Comparison of ENCODE assay signal across 1 cellular context in the genomic region with DNA sequence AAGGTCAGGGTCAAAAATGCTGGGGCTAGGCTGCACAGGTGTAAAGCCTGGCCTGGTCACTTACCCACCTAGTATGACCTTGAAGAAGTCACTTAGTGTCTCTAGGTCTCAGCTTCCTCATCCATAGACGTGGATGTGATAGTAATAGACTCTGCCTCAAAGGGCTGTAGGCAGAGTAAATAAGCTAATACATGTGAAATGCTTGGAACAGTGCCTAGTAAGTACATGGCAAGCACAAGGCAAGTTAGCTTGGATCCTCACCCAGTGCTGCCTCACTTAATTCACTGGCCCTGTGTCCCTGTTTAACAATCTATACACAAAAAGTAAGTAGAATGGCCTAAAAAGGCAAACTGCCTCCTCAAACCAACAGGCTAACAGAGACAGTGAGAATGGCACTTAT.
TF ChIP-seq lines count a peak whose summit lies in the region.

No MANE protein-coding gene starts in this region.

TF ChIP-seq in GM23338, 12 proteins besides CTCF, POLR2A, EP300 and RAD21 (continued from another document):
- no peak for TF ChIP-seq ZNF462 (CRISPR knock-in tag; IDR thresholded peaks at IDR 0.05)
- no peak for TF ChIP-seq CREB1 (CRISPR knock-in tag; IDR thresholded peaks at IDR 0.05; ENCODE audit: low read depth)
- no peak for TF ChIP-seq NANOG (IDR thresholded peaks at IDR 0.05; ENCODE audit: borderline replicate concordance)
- no peak for TF ChIP-seq EZH2phosphoT487 (IDR thresholded peaks at IDR 0.05; ENCODE audit: unreplicated experiment)
- no peak for TF ChIP-seq EZH2 (IDR thresholded peaks at IDR 0.05; ENCODE audit: low read depth, unreplicated experiment)
TF ChIP-seq in GM23338: peak in this region for 0.
